7 cellular contexts compared by ENCODE assay signal in the genomic region with DNA sequence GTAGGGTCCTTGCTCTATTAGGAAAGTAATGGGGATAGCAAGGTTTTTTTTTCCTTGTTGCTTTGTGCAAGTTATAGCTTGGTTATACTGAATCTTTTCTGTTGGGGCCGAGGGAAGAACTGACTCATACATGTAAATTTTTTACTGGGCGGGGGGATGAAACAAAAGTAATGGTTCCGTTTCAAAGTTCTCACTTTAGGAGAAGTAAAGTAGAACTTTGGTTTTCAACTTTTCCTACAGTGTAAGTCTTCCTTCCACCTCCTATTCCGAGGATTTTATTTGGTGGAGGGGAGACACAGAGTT. TPM values are rescaled to one million over a fixed set of nuclear protein-coding genes. Genes with fewer than 3 reads are reported as not detected.
DNase-seq lines count a peak whose midpoint lies in the region; ATAC-seq, FAIRE-seq and TF ChIP-seq lines count a peak whose summit lies in the region.

No MANE protein-coding gene starts in this region.

- H3K4me3 Mint-ChIP-seq in activated CD8-positive, alpha-beta T cell treated with anti-CD3 and anti-CD28 coated beads for 36 hours = peak overlapping the region; percentile 99

- H3K36me3 ChIP-seq in HUES48 (ENCODE audit: control insufficient read depth, insufficient read depth, low read length) (no peaks in the 10 kb centered on the region), gastroesophageal sphincter (no peaks in the 10 kb centered on the region)

- peak overlapping the region; percentile 100 for H3K27ac Mint-ChIP-seq in activated CD8-positive, alpha-beta T cell treated with anti-CD3 and anti-CD28 coated beads for 36 hours

- CTCF ChIA-PET in activated CD8-positive, alpha-beta T cell treated with anti-CD3 and anti-CD28 coated beads for 36 hours (lab: Charles Lee) = interaction anchor here (1.4 to 4.8 kb wide), 5 partner anchors 32 to 195 kb away, joined by 3 to 108 read pairs (median 35); no protein-coding TSS in a partner anchor

- H3K9me3 Mint-ChIP-seq in activated CD8-positive, alpha-beta T cell treated with anti-CD3 and anti-CD28 coated beads for 36 hours = no peaks in the 10 kb centered on the region

- peaks cover 20% of the 10 kb centered on the region for H3K36me3 Mint-ChIP-seq in activated CD8-positive, alpha-beta T cell treated with anti-CD3 and anti-CD28 coated beads for 36 hours (ENCODE audit: low read depth)

- TF ChIP-seq EP300 in gastroesophageal sphincter (IDR thresholded peaks at IDR 0.05) = no peak

- no peaks in the 10 kb centered on the region for H3K27me3 ChIP-seq in HUES48 (ENCODE audit: control insufficient read depth, insufficient read depth, low read length)
- no peaks in the 10 kb centered on the region for H3K27me3 ChIP-seq in gastroesophageal sphincter

- DNase-seq in GM18507 (ENCODE audit: extremely low spot score, insufficient read length, low read depth) = no peak
- DNase-seq in activated CD8-positive, alpha-beta T cell treated with anti-CD3 and anti-CD28 coated beads for 36 hours = peak; percentile 70
- no peak for DNase-seq in posterior cingulate gyrus

- H3K4me1 ChIP-seq in HUES48 (ENCODE audit: control insufficient read depth, insufficient read depth, low read length) = peaks cover 9% of the 10 kb centered on the region; the same call in 1 of the 2 replicates
- H3K4me1 ChIP-seq in gastroesophageal sphincter = peaks cover 0 to 48% (median 3%) of the 10 kb centered on the region in 3 donors

- ATAC-seq in activated CD8-positive, alpha-beta T cell treated with anti-CD3 and anti-CD28 coated beads for 36 hours = no peak
- ATAC-seq in gastroesophageal sphincter (no peak), HG03039 (IDR thresholded peaks at IDR 0.05; ENCODE audit: unreplicated experiment) (no peak)

- WGBS in gastroesophageal sphincter (ENCODE audit: low coverage in 1 of 2), 2 donors = 7 to 14% methylated on average over 4 of the region's 4 CpGs

- H3K9me3 ChIP-seq in HUES48 (ENCODE audit: control insufficient read depth, insufficient read depth, low read length) = no peaks in the 10 kb centered on the region
- H3K9me3 ChIP-seq in gastroesophageal sphincter = no peaks in the 10 kb centered on the region

- no peak for TF ChIP-seq CTCF in activated CD8-positive, alpha-beta T cell treated with anti-CD3 and anti-CD28 coated beads for 36 hours (IDR thresholded peaks at IDR 0.05)
- TF ChIP-seq CTCF in gastroesophageal sphincter (IDR thresholded peaks at IDR 0.05) = no peak

- no peak for TF ChIP-seq POLR2A in gastroesophageal sphincter (IDR thresholded peaks at IDR 0.05)

- peak overlapping the region; percentile 56; the same call in 1 of the 2 replicates for H3K9ac ChIP-seq in HUES48 (ENCODE audit: low read depth, low read length)

- peak; percentile 80 for FAIRE-seq in GM18507 (lab: Jason Lieb, UNC)

- H3K27me3 Mint-ChIP-seq in activated CD8-positive, alpha-beta T cell treated with anti-CD3 and anti-CD28 coated beads for 36 hours = no peaks in the 10 kb centered on the region

- intact Hi-C loops in activated CD8-positive, alpha-beta T cell treated with anti-CD3 and anti-CD28 coated beads for 36 hours (cut with micrococcal nuclease) = loop anchor here (10.0 kb wide), 1 partner anchor 120 kb away; no protein-coding TSS in a partner anchor
- intact Hi-C loops in posterior cingulate gyrus (cut with DNase I) = loop anchor here (2.0 kb wide), 2 partner anchors 128 to 340 kb away; a partner anchor contains a TSS

- H3K4me3 ChIP-seq in HUES48 (ENCODE audit: low read depth, low read length) (peak overlapping the region; percentile 97), gastroesophageal sphincter (peak overlapping the region; percentile 90 to 96), skin epidermis (peak overlapping the region; percentile 74 to 100 (median 85))

- POLR2A ChIA-PET in activated CD8-positive, alpha-beta T cell treated with anti-CD3 and anti-CD28 coated beads for 36 hours (lab: Charles Lee) = interaction anchor here (0.6 to 3.5 kb wide), 9 partner anchors 10 to 424 kb away, joined by 3 to 17 read pairs (median 4); a partner anchor contains a TSS

- H3K4me1 Mint-ChIP-seq in activated CD8-positive, alpha-beta T cell treated with anti-CD3 and anti-CD28 coated beads for 36 hours (ENCODE audit: low read depth) = peaks cover 39% of the 10 kb centered on the region

- H3K27ac ChIP-seq in HUES48 (ENCODE audit: low read depth, low read length) = peak overlapping the region; percentile 83
- peak overlapping the region in 3 of 4 donors; percentile 97 to 98 (median 98) for H3K27ac ChIP-seq in gastroesophageal sphincter
- peak overlapping the region in 20 of 21 experiments; percentile 78 to 99 (median 97) for H3K27ac ChIP-seq in skin epidermis

RNA-seq across cellular contexts. Expression of a gene that starts 1.1 kb away (rescaled TPM):
- 10 to 100 TPM; 30.6 to 31.1 TPM for total RNA-seq in activated CD8-positive, alpha-beta T cell treated with anti-CD3 and anti-CD28 coated beads for 36 hours
- total RNA-seq in gastroesophageal sphincter = 10 to 100 TPM; 33.0 to 53.5 (median 41.6) TPM
